ENCODE assay signal across 2 cellular contexts in genomic region chr2:149065236-149065635, GRCh38.
TF ChIP-seq lines count a peak whose summit lies in the region.

No MANE protein-coding gene starts in this region.

TF ChIP-seq in IMR-90, 13 proteins besides CTCF, POLR2A, EP300 and RAD21:
- no peak for TF ChIP-seq MXI1 (IDR thresholded peaks at IDR 0.05; ENCODE audit: borderline replicate concordance, low read depth, low read length)
- peak; percentile 71 for TF ChIP-seq NFE2L2 (IDR thresholded peaks at IDR 0.05; ENCODE audit: low read depth, low read length)
- TF ChIP-seq ELK1 (IDR thresholded peaks at IDR 0.05; ENCODE audit: borderline replicate concordance, low read depth, low read length): no peak
TF ChIP-seq in IMR-90: peak in this region for 1.

TF ChIP-seq in endothelial cell of umbilical vein, 7 proteins besides CTCF, POLR2A, EP300 and RAD21:
- no peak for TF ChIP-seq EZH2 (IDR thresholded peaks at IDR 0.05; ENCODE audit: borderline replicate concordance, low read depth, low read length, severe bottlenecking)
- peak; percentile 26 for TF ChIP-seq GATA2 (IDR thresholded peaks at IDR 0.05; ENCODE audit: insufficient read depth, insufficient read length, low read depth, low read length)
